1 cellular context compared by ENCODE assay signal in genomic region chr12:101838628-101839323, GRCh38.
TF ChIP-seq lines count a peak whose summit lies in the region.

No MANE protein-coding gene starts in this region.

TF ChIP-seq in GM23338, 12 proteins besides CTCF, POLR2A, EP300 and RAD21 (continued from another document):
- no peak for TF ChIP-seq REST (IDR thresholded peaks at IDR 0.05; ENCODE audit: unreplicated experiment)
- no peak for TF ChIP-seq NANOG (IDR thresholded peaks at IDR 0.05; ENCODE audit: borderline replicate concordance)
- TF ChIP-seq ZNF114 (CRISPR knock-in tag; IDR thresholded peaks at IDR 0.05) = no peak
- TF ChIP-seq EZH2phosphoT487 (IDR thresholded peaks at IDR 0.05; ENCODE audit: unreplicated experiment) = no peak
TF ChIP-seq in GM23338: peak in this region for 0.
